In genomic region chr14:68364823-68365222, GRCh38 we compare ENCODE assay signal across 12 cellular contexts.
DNase-seq lines count a peak whose midpoint lies in the region; ATAC-seq and TF ChIP-seq lines count a peak whose summit lies in the region.
"Had no signal": no experiment of that assay in that cellular context is flagged by ENCODE, and none has a peak within 500 bp of the region (broad histone marks: within the 10 kb centered on the region; RNA-seq: fewer than 3 reads in every experiment).

No MANE protein-coding gene starts in this region.

- peaks cover 57% of the 10 kb centered on the region for H3K4me1 Mint-ChIP-seq in CD14-positive monocyte

- in situ Hi-C loops in HAP-1 (cut with MboI; ENCODE audit: low sequenced_read_pairs), result no loop called here

- POLR2A ChIA-PET in SK-N-SH (lab: Yijun Ruan, JAX), result no interaction called here

- CTCF ChIA-PET in SK-N-SH (lab: Yijun Ruan, JAX), result interaction anchor here (0.9 to 2.4 kb wide), 3 partner anchors 10 to 291 kb away, joined by 3 to 6 read pairs (median 3); no protein-coding TSS in a partner anchor

- no peak overlapping the region for H3K4ac ChIP-seq in trophoblast cell (ENCODE audit: low read depth, low read length)

- peaks cover 19% of the 10 kb centered on the region for H3K79me1 ChIP-seq in trophoblast cell (ENCODE audit: low read length)

- H3K9ac ChIP-seq in SK-N-SH, result peak overlapping the region; percentile 29; the same call in 1 of the 2 replicates
- H3K9ac ChIP-seq in trophoblast cell (ENCODE audit: low read length), result no peak overlapping the region

- no peak for TF ChIP-seq RAD21 in SK-N-SH (IDR thresholded peaks at IDR 0.05; ENCODE audit: low read length)

- H4K91ac ChIP-seq in trophoblast cell (ENCODE audit: low read depth, low read length), result peak overlapping the region; percentile 22

- no peak overlapping the region for H3K23ac ChIP-seq in trophoblast cell (ENCODE audit: low read length)

- peaks cover 6% of the 10 kb centered on the region for H3F3A ChIP-seq in SK-N-SH (replicated peaks; ENCODE audit: insufficient read depth)

- peak overlapping the region; percentile 61 for H2BK12ac ChIP-seq in trophoblast cell (ENCODE audit: low read length)

- H3K79me2 ChIP-seq in SK-N-SH (ENCODE audit: insufficient read depth), result no peaks in the 10 kb centered on the region
- H3K79me2 ChIP-seq in trophoblast cell (ENCODE audit: control insufficient read depth, insufficient read depth, low read length, poor library complexity), result no peaks in the 10 kb centered on the region

- H3K18ac ChIP-seq in trophoblast cell (ENCODE audit: low read length), result peak overlapping the region; percentile 40

- H4K8ac ChIP-seq in trophoblast cell (ENCODE audit: low read depth, low read length), result no peak overlapping the region

- H2AK5ac ChIP-seq in trophoblast cell (ENCODE audit: low read length), result peak overlapping the region; percentile 77

- H3K9me2 ChIP-seq in SK-N-SH, result no peaks in the 10 kb centered on the region

- H3K9me3 ChIP-seq in SK-N-SH (no peaks in the 10 kb centered on the region), right cardiac atrium (ENCODE audit: control insufficient read depth, low read length) (no peaks in the 10 kb centered on the region), trophoblast cell (ENCODE audit: insufficient read depth, low read depth, low read length) (no peaks in the 10 kb centered on the region), HAP-1 (no peaks in the 10 kb centered on the region)

- H2AFZ ChIP-seq in SK-N-SH (ENCODE audit: low read depth) (no peak overlapping the region), trophoblast cell (ENCODE audit: insufficient read depth, low read length, poor library complexity) (no peak overlapping the region)

- ATAC-seq in right cardiac atrium, result no peak
- ATAC-seq in HG03025 (IDR thresholded peaks at IDR 0.05; ENCODE audit: low FRiP score, unreplicated experiment), result no peak
- ATAC-seq: activated CD8-positive, alpha-beta T cell treated with anti-CD3 and anti-CD28 coated beads, Interleukin-2, amount 10 ng/mL, durations not matched to agents 7 days and 5 days had no signal

- H3K9me3 Mint-ChIP-seq in CD14-positive monocyte, result peaks cover 0 to 3% (median 1%) of the 10 kb centered on the region in 7 donors
- H3K9me3 Mint-ChIP-seq: CD4-positive, alpha-beta T cell had no signal

- TF ChIP-seq CTCF in CD14-positive monocyte (IDR thresholded peaks at IDR 0.05) (no peak), SK-N-SH (IDR thresholded peaks at IDR 0.05) (no peak)

- DNase-seq in CD14-positive monocyte (ENCODE audit: low spot score) (no peak), SK-N-SH (no peak), right cardiac atrium (no peak), trophoblast cell (peak; percentile 56 to 82), midbrain (lab: John Stamatoyannopoulos, UW) (no peak), NK-92 (lab: John Stamatoyannopoulos, UW; ENCODE audit: unreplicated experiment) (no peak), HAP-1 (ENCODE audit: low spot score in 2 of 2) (no peak)
- DNase-seq: activated CD8-positive, alpha-beta T cell treated with anti-CD3 and anti-CD28 coated beads, Interleukin-2, amount 10 ng/mL, durations not matched to agents 7 days and 5 days; CD4-positive, alpha-beta T cell; central memory CD4-positive, alpha-beta T cell; OCI-M1 had no signal

- peak overlapping the region; percentile 56 for H4K12ac ChIP-seq in trophoblast cell (ENCODE audit: low read depth, low read length)

- peak overlapping the region; percentile 34 for H2BK5ac ChIP-seq in trophoblast cell (ENCODE audit: low read depth, low read length, poor library complexity)

- H4K20me1 ChIP-seq in SK-N-SH (ENCODE audit: insufficient read depth), result no peaks in the 10 kb centered on the region

- H3K4me2 ChIP-seq in SK-N-SH (no peak overlapping the region), trophoblast cell (ENCODE audit: low read length) (no peak overlapping the region)

- intact Hi-C loops in CD14-positive monocyte (cut with micrococcal nuclease) (no loop called here), right cardiac atrium (cut with DNase I) (no loop called here)

- H3K4me3 ChIP-seq in SK-N-SH (ENCODE audit: low read depth in 2 of 2, low read length in 1 of 2) (no peak overlapping the region), right cardiac atrium (ENCODE audit: low read length) (no peak overlapping the region), trophoblast cell (ENCODE audit: low read depth, low read length) (no peak overlapping the region), HAP-1 (no peak overlapping the region)

- 81% methylated on average over 7 of the region's 7 CpGs for WGBS in SK-N-SH (ENCODE audit: low lambda C conversion rate)
- 70% methylated on average over 7 of the region's 7 CpGs for WGBS in right cardiac atrium
- WGBS in trophoblast cell (ENCODE audit: extremely low coverage, insufficient coverage, insufficient read length), result no CpG with 5 or more reads among the region's 7 CpGs

- peak overlapping the region; percentile 38 for H3K14ac ChIP-seq in trophoblast cell (ENCODE audit: low read length)

- H3K4me1 ChIP-seq in SK-N-SH (ENCODE audit: control insufficient read depth in 1 of 2, insufficient read depth in 2 of 2, low read depth in 1 of 2, low read length in 1 of 2) (peaks cover 0 to 6% of the 10 kb centered on the region in 2 experiments; a peak in 2 of 4 replicates), right cardiac atrium (ENCODE audit: control insufficient read depth, insufficient read depth, low read length) (peaks cover 10% of the 10 kb centered on the region), trophoblast cell (ENCODE audit: control insufficient read depth in 1 of 2, insufficient read depth in 2 of 2, low read length in 2 of 2) (peaks cover 19 to 24% of the 10 kb centered on the region in 2 experiments), HAP-1 (no peaks in the 10 kb centered on the region)

- H3K27ac Mint-ChIP-seq in CD14-positive monocyte, result peak overlapping the region in 5 of 7 donors; percentile 49 to 82 (median 72)
- H3K27ac Mint-ChIP-seq: activated CD8-positive, alpha-beta T cell treated with anti-CD3 and anti-CD28 coated beads, Interleukin-2, amount 10 ng/mL, durations not matched to agents 7 days and 5 days; CD4-positive, alpha-beta T cell had no signal

- H2BK120ac ChIP-seq in trophoblast cell (ENCODE audit: insufficient read depth, low read length, poor library complexity), result peak overlapping the region; percentile 82

- H3K27ac ChIP-seq in SK-N-SH (ENCODE audit: low read depth in 2 of 2, low read length in 1 of 2) (peak overlapping the region in 1 of 2 experiments; percentile 56; a peak in 2 of 4 replicates), right cardiac atrium (ENCODE audit: low read length) (peak overlapping the region; percentile 9), trophoblast cell (ENCODE audit: low read depth, low read length) (peak overlapping the region; percentile 16)

- no peaks in the 10 kb centered on the region for H3K36me3 ChIP-seq in SK-N-SH (replicated peaks in 1 of 2; ENCODE audit: control insufficient read depth in 1 of 2, insufficient read depth in 2 of 2, low read length in 1 of 2)
- no peaks in the 10 kb centered on the region for H3K36me3 ChIP-seq in trophoblast cell (ENCODE audit: control insufficient read depth in 1 of 2, insufficient read depth in 2 of 2, low read length in 2 of 2)
- H3K36me3 ChIP-seq in HAP-1 (replicated peaks), result no peaks in the 10 kb centered on the region

- H3K27me3 Mint-ChIP-seq in CD14-positive monocyte (ENCODE audit: low read depth in 3 of 3), result peaks cover 0 to 1% (median 0%) of the 10 kb centered on the region in 3 donors
- H3K27me3 Mint-ChIP-seq: CD4-positive, alpha-beta T cell had no signal

- H3K27me3 ChIP-seq in SK-N-SH (ENCODE audit: insufficient read depth) (no peaks in the 10 kb centered on the region), right cardiac atrium (ENCODE audit: control insufficient read depth, insufficient read depth) (no peaks in the 10 kb centered on the region), trophoblast cell (ENCODE audit: insufficient read depth, low read length) (no peaks in the 10 kb centered on the region), HAP-1 (ENCODE audit: low read depth) (no peaks in the 10 kb centered on the region)

- no peak overlapping the region for H3K4me3 Mint-ChIP-seq in CD14-positive monocyte
- H3K4me3 Mint-ChIP-seq: activated CD8-positive, alpha-beta T cell treated with anti-CD3 and anti-CD28 coated beads, Interleukin-2, amount 10 ng/mL, durations not matched to agents 7 days and 5 days; CD4-positive, alpha-beta T cell had no signal

- H3K36me3 Mint-ChIP-seq in CD14-positive monocyte, result no peaks in the 10 kb centered on the region

- no peak for TF ChIP-seq EP300 in SK-N-SH (IDR thresholded peaks at IDR 0.05; ENCODE audit: borderline replicate concordance in 1 of 2, low read depth in 1 of 2, low read length in 1 of 2)

TF ChIP-seq in SK-N-SH, 30 proteins besides CTCF, POLR2A, EP300 and RAD21 (continues in another document):
- TF ChIP-seq ELF1 (IDR thresholded peaks at IDR 0.05), result no peak
- TF ChIP-seq REST (IDR thresholded peaks at IDR 0.05; ENCODE audit: low read depth, low read length), result no peak

Comparison
In these comparisons a context has a peak if more than half of its experiments do, and no peak if none do; other contexts are left out.
1. DNase-seq: peak in trophoblast cell (2 of 2); none in CD14-positive monocyte (single experiment), SK-N-SH (single experiment), right cardiac atrium (0 of 3), midbrain (single experiment), NK-92 (single experiment) and HAP-1 (0 of 2).